ENCODE assay signal across 8 cellular contexts in the genomic region with DNA sequence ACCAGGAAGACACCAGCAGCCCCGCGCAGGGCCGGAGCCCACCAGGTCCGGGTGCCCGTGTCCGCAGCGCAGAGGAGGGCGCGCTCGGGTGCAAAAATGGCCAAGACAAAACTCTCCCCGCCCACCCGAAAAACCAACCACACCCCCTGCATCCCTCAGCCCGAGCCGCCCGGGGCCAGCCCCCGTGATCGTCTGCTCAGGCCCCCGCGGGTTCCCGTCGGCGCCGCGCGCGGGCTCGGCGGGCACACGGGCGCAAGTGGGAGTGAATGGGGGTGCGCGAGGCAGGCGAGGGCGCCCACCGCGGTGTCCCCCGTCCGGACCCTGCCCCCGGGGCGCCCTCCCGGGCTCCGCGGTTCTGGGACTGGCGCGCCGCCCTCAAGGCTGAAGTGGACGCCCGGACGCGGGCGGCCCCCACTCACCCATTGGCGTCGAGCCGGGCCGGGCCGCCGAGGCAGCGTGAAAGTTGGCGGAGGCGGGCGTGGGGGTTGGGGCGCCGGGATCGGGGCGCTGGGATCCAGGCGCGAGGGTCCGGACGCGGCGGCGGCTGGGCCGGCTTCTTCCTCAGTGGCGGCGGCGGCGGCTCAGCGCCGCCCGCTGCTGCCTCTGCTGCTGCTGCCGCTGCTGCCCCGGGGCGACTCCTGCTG. TPM values are rescaled to one million over a fixed set of nuclear protein-coding genes. Genes with fewer than 3 reads are reported as not detected.
DNase-seq lines count a peak whose midpoint lies in the region; ATAC-seq and TF ChIP-seq lines count a peak whose summit lies in the region.

No MANE protein-coding gene starts in this region.

- H3K9me3 Mint-ChIP-seq in Calu3 (ENCODE audit: low read depth, unreplicated experiment): no peaks in the 10 kb centered on the region
- no peaks in the 10 kb centered on the region for H3K9me3 Mint-ChIP-seq in natural killer cell

- H3K4me3 ChIP-seq in epithelial cell of proximal tubule (ENCODE audit: low read depth, low read length): peak overlapping the region; percentile 62

- H3K27ac Mint-ChIP-seq in Calu3 (ENCODE audit: unreplicated experiment): peak overlapping the region; percentile 63
- peak overlapping the region; percentile 75 to 85 for H3K27ac Mint-ChIP-seq in natural killer cell

- intact Hi-C loops in Calu3 (cut with micrococcal nuclease; ENCODE audit: unreplicated experiment): loop anchor here (5.0 to 10.0 kb wide), 3 partner anchors 130 to 512 kb away; no protein-coding TSS in a partner anchor
- intact Hi-C loops in natural killer cell (cut with micrococcal nuclease): no loop called here

- TF ChIP-seq CTCF in Calu3 (IDR thresholded peaks at IDR 0.05; ENCODE audit: unreplicated experiment) (no peak), epithelial cell of proximal tubule (conservative IDR thresholded peaks at IDR 0.05; ENCODE audit: low read depth, low read length) (no peak), natural killer cell (IDR thresholded peaks at IDR 0.05) (no peak)

- peak overlapping the region; percentile 77 for H3K4me3 Mint-ChIP-seq in Calu3 (ENCODE audit: low read depth, unreplicated experiment)
- peak overlapping the region; percentile 84 for H3K4me3 Mint-ChIP-seq in natural killer cell

- H3K4me1 Mint-ChIP-seq in Calu3 (ENCODE audit: low read depth, unreplicated experiment): peaks cover 31% of the 10 kb centered on the region
- peaks cover 40 to 44% of the 10 kb centered on the region in 2 donors for H3K4me1 Mint-ChIP-seq in natural killer cell

- DNase-seq in Calu3 (peak; percentile 28), epithelial cell of proximal tubule (ENCODE audit: low read depth) (no peak), natural killer cell (peak; percentile 35), NCI-H128 (lab: John Stamatoyannopoulos, UW; ENCODE audit: unreplicated experiment) (no peak)
- DNase-seq in activated CD4-positive, CD25-positive, alpha-beta regulatory T cell treated with anti-CD3 and anti-CD28 coated beads, Interleukin-2, amount 50 U/mL, for 72 hours: peak; percentile 39

- CTCF ChIA-PET in Calu3 (lab: Charles Lee): no interaction called here

- no TSS peak for BruUV-seq in Calu3 (replicated peaks; lab: Mats Ljungman, UMichigan)

- peaks cover 26% of the 10 kb centered on the region for H3K36me3 Mint-ChIP-seq in Calu3 (ENCODE audit: insufficient read depth, unreplicated experiment)
- no peaks in the 10 kb centered on the region for H3K36me3 Mint-ChIP-seq in natural killer cell

- ATAC-seq in HG02852 (IDR thresholded peaks at IDR 0.05; ENCODE audit: unreplicated experiment) (peak; percentile 8), natural killer cell (peak; percentile 26 to 48 (median 39)), HG03442 (IDR thresholded peaks at IDR 0.05; ENCODE audit: unreplicated experiment) (no peak), HG02938 (IDR thresholded peaks at IDR 0.05; ENCODE audit: unreplicated experiment) (no peak)

- H3K27me3 Mint-ChIP-seq in Calu3 (ENCODE audit: unreplicated experiment) (no peaks in the 10 kb centered on the region), natural killer cell (ENCODE audit: low read depth in 2 of 2) (no peaks in the 10 kb centered on the region)

RNA-seq across cellular contexts. Expression of a gene that starts 0.4 kb away (rescaled TPM):
- total RNA-seq in Calu3 (2022) (97.9 and 105 TPM in 2 replicates), epithelial cell of proximal tubule (11.9 and 13.8 TPM in 2 replicates), natural killer cell (100 to 1,000 TPM; 124 to 155 (median 155) TPM)

Comparison
In these comparisons a context has a peak if more than half of its experiments do, and no peak if none do; other contexts are left out.
1. DNase-seq: peak in Calu3 (single experiment), activated CD4-positive, CD25-positive, alpha-beta regulatory T cell treated with anti-CD3 and anti-CD28 coated beads, Interleukin-2, amount 50 U/mL, for 72 hours (single experiment) and natural killer cell (single experiment); none in epithelial cell of proximal tubule (single experiment) and NCI-H128 (single experiment).
2. ATAC-seq: peak in HG02852 (single experiment) and natural killer cell (3 of 3); none in HG03442 (single experiment) and HG02938 (single experiment).